8 cellular contexts compared by ENCODE assay signal in genomic region chr2:28895189-28895893, GRCh38. TPM values are rescaled to one million over a fixed set of nuclear protein-coding genes. Genes with fewer than 3 reads are reported as not detected.
DNase-seq lines count a peak whose midpoint lies in the region; ATAC-seq and TF ChIP-seq lines count a peak whose summit lies in the region.

No MANE protein-coding gene starts in this region.

- H4K20me1 ChIP-seq in DOHH2 (ENCODE audit: control insufficient read depth, insufficient read depth, low read depth, low read length) (peaks cover 38% of the 10 kb centered on the region), H9 (ENCODE audit: control insufficient read depth, insufficient read depth, insufficient read length) (no peaks in the 10 kb centered on the region), MM.1S (ENCODE audit: insufficient read depth, low read length) (peaks cover 46% of the 10 kb centered on the region)

- no peak overlapping the region for H4K5ac ChIP-seq in H9 (ENCODE audit: insufficient read length, low read depth, low read length)

- peaks cover 3% of the 10 kb centered on the region for H3K23me2 ChIP-seq in H9 (ENCODE audit: insufficient read length, low read depth, low read length, poor library complexity, severe bottlenecking)

- H2AK5ac ChIP-seq in H9 (ENCODE audit: insufficient read length, low read length), result no peak overlapping the region

- H3K36me3 Mint-ChIP-seq in H9 (ENCODE audit: insufficient read depth in 1 of 3, low read depth in 3 of 3) (peaks cover 3 to 12% (median 8%) of the 10 kb centered on the region in 3 experiments; a peak in 6 of 7 replicates), endothelial cell (ENCODE audit: low read depth, unreplicated experiment) (peaks cover 3% of the 10 kb centered on the region)
- peaks cover 15% of the 10 kb centered on the region for H3K36me3 Mint-ChIP-seq in activated CD8-positive, alpha-beta T cell treated with anti-CD3 and anti-CD28 coated beads, Interleukin-2, amount 10 ng/mL, durations not matched to agents 7 days and 5 days (ENCODE audit: low read depth)
- H3K36me3 Mint-ChIP-seq in stimulated activated memory B cell treated with anti-CD40 and anti-IgM and Interleukin-4, amounts not matched to agents 10 μg/mL and 1 μg/mL and 100 μg/mL, for 72 hours, result peaks cover 4% of the 10 kb centered on the region

- H3K18ac ChIP-seq in H9 (ENCODE audit: insufficient read length, low read depth, low read length), result peak overlapping the region; percentile 15

- H3K4me3 ChIP-seq in DOHH2 (ENCODE audit: low read length) (peak overlapping the region; percentile 85), MM.1S (ENCODE audit: low read length) (peak overlapping the region; percentile 92)

- H2BK15ac ChIP-seq in H9 (ENCODE audit: low read depth, low read length), result no peak overlapping the region

- no peak overlapping the region; the same call in 1 of the 2 replicates for H3K4ac ChIP-seq in H9 (ENCODE audit: low read depth, low read length)

- no peak overlapping the region for H3K23ac ChIP-seq in H9 (ENCODE audit: insufficient read length, low read depth, low read length)

- H3K79me1 ChIP-seq in H9 (ENCODE audit: insufficient read depth, low read depth, low read length, poor library complexity, severe bottlenecking), result no peaks in the 10 kb centered on the region

- H2BK5ac ChIP-seq in H9 (ENCODE audit: insufficient read length, low read length), result no peak overlapping the region

- H3K4me1 ChIP-seq in DOHH2 (ENCODE audit: control insufficient read depth, low read length) (peaks cover 31% of the 10 kb centered on the region), H9 (ENCODE audit: insufficient read depth, low read length) (peaks cover 2% of the 10 kb centered on the region; the same call in 1 of the 2 replicates), MM.1S (ENCODE audit: low read length) (peaks cover 18% of the 10 kb centered on the region)

- H3K9ac ChIP-seq in H9 (ENCODE audit: extremely low read depth, insufficient read length, low read length), result peak overlapping the region; percentile 89
- H3K9ac ChIP-seq in MM.1S (ENCODE audit: low read length), result peak overlapping the region; percentile 97

- no peak overlapping the region for H2BK120ac ChIP-seq in H9 (ENCODE audit: low read depth, low read length, poor library complexity, severe bottlenecking)

- H3T11ph ChIP-seq in H9 (ENCODE audit: low read length), result no peak overlapping the region

- H3K27me3 Mint-ChIP-seq in H9 (ENCODE audit: low read depth), result no peaks in the 10 kb centered on the region
- H3K27me3 Mint-ChIP-seq in activated CD8-positive, alpha-beta T cell treated with anti-CD3 and anti-CD28 coated beads, Interleukin-2, amount 10 ng/mL, durations not matched to agents 7 days and 5 days (ENCODE audit: low read depth), result no peaks in the 10 kb centered on the region
- peaks cover 3% of the 10 kb centered on the region for H3K27me3 Mint-ChIP-seq in endothelial cell (ENCODE audit: unreplicated experiment)
- no peaks in the 10 kb centered on the region for H3K27me3 Mint-ChIP-seq in stimulated activated memory B cell treated with anti-CD40 and anti-IgM and Interleukin-4, amounts not matched to agents 10 μg/mL and 1 μg/mL and 100 μg/mL, for 72 hours

- H4K8ac ChIP-seq in H9 (replicated peaks; ENCODE audit: insufficient read length, low read depth, low read length), result no peak overlapping the region

- H3K4me3 Mint-ChIP-seq in H9 (peak overlapping the region; percentile 92 to 99), endothelial cell (ENCODE audit: unreplicated experiment) (peak overlapping the region; percentile 100)
- peak overlapping the region; percentile 95 for H3K4me3 Mint-ChIP-seq in activated CD8-positive, alpha-beta T cell treated with anti-CD3 and anti-CD28 coated beads, Interleukin-2, amount 10 ng/mL, durations not matched to agents 7 days and 5 days
- H3K4me3 Mint-ChIP-seq in stimulated activated memory B cell treated with anti-CD40 and anti-IgM and Interleukin-4, amounts not matched to agents 10 μg/mL and 1 μg/mL and 100 μg/mL, for 72 hours, result peak overlapping the region; percentile 96

- TF ChIP-seq CTCF in DOHH2 (IDR thresholded peaks at IDR 0.05; ENCODE audit: low read depth, low read length, poor library complexity, severe bottlenecking) (no peak), H9 (conservative IDR thresholded peaks at IDR 0.05) (no peak), MM.1S (IDR thresholded peaks at IDR 0.05; ENCODE audit: low read length) (no peak), endothelial cell (IDR thresholded peaks at IDR 0.05; ENCODE audit: unreplicated experiment) (no peak)

- peak; percentile 28 for DNase-seq in H9
- DNase-seq in MM.1S, result peak; percentile 38
- peak; percentile 61 for DNase-seq in activated CD8-positive, alpha-beta T cell treated with anti-CD3 and anti-CD28 coated beads, Interleukin-2, amount 10 ng/mL, durations not matched to agents 7 days and 5 days
- no peak for DNase-seq in endothelial cell (ENCODE audit: low spot score)
- peak; percentile 3 for DNase-seq in midbrain (lab: John Stamatoyannopoulos, UW)
- DNase-seq in DMS79 treated with DMSO at 0.1 percent for 48 hours (lab: John Stamatoyannopoulos, UW), result no peak

- H3K27ac ChIP-seq in DOHH2 (ENCODE audit: low read depth, low read length) (peak overlapping the region; percentile 52), H9 (ENCODE audit: insufficient read length, low read depth, low read length) (no peak overlapping the region), MM.1S (ENCODE audit: low read length) (peak overlapping the region; percentile 60; the same call in 1 of the 2 replicates)

- peak; percentile 32 for ATAC-seq in activated CD8-positive, alpha-beta T cell treated with anti-CD3 and anti-CD28 coated beads, Interleukin-2, amount 10 ng/mL, durations not matched to agents 7 days and 5 days
- peak; percentile 56 for ATAC-seq in stimulated activated memory B cell treated with anti-CD40 and anti-IgM and Interleukin-4, amounts not matched to agents 10 μg/mL and 1 μg/mL and 100 μg/mL, for 72 hours

- H3K79me2 ChIP-seq in DOHH2 (ENCODE audit: control insufficient read depth, low read length), result peaks cover 59% of the 10 kb centered on the region
- H3K79me2 ChIP-seq in H9 (ENCODE audit: insufficient read depth, low read length), result peaks cover 57% of the 10 kb centered on the region
- peaks cover 60% of the 10 kb centered on the region for H3K79me2 ChIP-seq in MM.1S (ENCODE audit: low read length)

- H3K27ac Mint-ChIP-seq in H9 (peak overlapping the region; percentile 61 to 98 (median 96)), endothelial cell (ENCODE audit: unreplicated experiment) (peak overlapping the region; percentile 92)
- peak overlapping the region; percentile 94 for H3K27ac Mint-ChIP-seq in activated CD8-positive, alpha-beta T cell treated with anti-CD3 and anti-CD28 coated beads, Interleukin-2, amount 10 ng/mL, durations not matched to agents 7 days and 5 days
- H3K27ac Mint-ChIP-seq in stimulated activated memory B cell treated with anti-CD40 and anti-IgM and Interleukin-4, amounts not matched to agents 10 μg/mL and 1 μg/mL and 100 μg/mL, for 72 hours, result peak overlapping the region; percentile 94

- H3K56ac ChIP-seq in H9 (ENCODE audit: insufficient read length, low read depth, low read length), result no peak overlapping the region

- H3K9me3 Mint-ChIP-seq in H9 (peaks cover 0 to 2% of the 10 kb centered on the region in 2 experiments; a peak in 1 of 5 replicates), endothelial cell (ENCODE audit: unreplicated experiment) (no peaks in the 10 kb centered on the region)
- no peaks in the 10 kb centered on the region for H3K9me3 Mint-ChIP-seq in activated CD8-positive, alpha-beta T cell treated with anti-CD3 and anti-CD28 coated beads, Interleukin-2, amount 10 ng/mL, durations not matched to agents 7 days and 5 days (ENCODE audit: insufficient read depth)
- H3K9me3 Mint-ChIP-seq in stimulated activated memory B cell treated with anti-CD40 and anti-IgM and Interleukin-4, amounts not matched to agents 10 μg/mL and 1 μg/mL and 100 μg/mL, for 72 hours, result no peaks in the 10 kb centered on the region

- POLR2A ChIA-PET in activated CD8-positive, alpha-beta T cell treated with anti-CD3 and anti-CD28 coated beads, Interleukin-2, amount 10 ng/mL, durations not matched to agents 7 days and 5 days (lab: Charles Lee), result interaction anchor here (0.6 to 3.4 kb wide), 9 partner anchors 10 to 1018 kb away, joined by 3 to 48 read pairs (median 4); partner anchors contain the start of gene TRMT61B

- no peaks in the 10 kb centered on the region for H3K9me3 ChIP-seq in DOHH2 (ENCODE audit: control insufficient read depth, insufficient read depth, low read length)
- no peaks in the 10 kb centered on the region for H3K9me3 ChIP-seq in H9 (ENCODE audit: control insufficient read depth, low read depth, low read length)
- H3K9me3 ChIP-seq in MM.1S (replicated peaks; ENCODE audit: insufficient read depth, low read length), result no peaks in the 10 kb centered on the region

- no peak overlapping the region for H2BK20ac ChIP-seq in H9 (ENCODE audit: low read depth, low read length, poor library complexity, severe bottlenecking)

- CTCF ChIA-PET in activated CD8-positive, alpha-beta T cell treated with anti-CD3 and anti-CD28 coated beads, Interleukin-2, amount 10 ng/mL, durations not matched to agents 7 days and 5 days (lab: Charles Lee), result interaction anchor here (0.8 to 2.6 kb wide), 5 partner anchors 10 to 117 kb away, joined by 3 to 10 read pairs (median 3); partner anchors contain the start of gene TRMT61B

- H3K9me2 ChIP-seq in DOHH2 (replicated peaks; ENCODE audit: control insufficient read depth, low read length), result no peaks in the 10 kb centered on the region
- no peaks in the 10 kb centered on the region for H3K9me2 ChIP-seq in MM.1S (replicated peaks; ENCODE audit: insufficient read depth, low read length)

- peak overlapping the region; percentile 70 for H3K4me2 ChIP-seq in DOHH2 (ENCODE audit: low read length)
- peak overlapping the region; percentile 94 for H3K4me2 ChIP-seq in H9 (ENCODE audit: insufficient read depth, insufficient read length, low read length)
- H3K4me2 ChIP-seq in MM.1S (ENCODE audit: low read depth, low read length), result peak overlapping the region; percentile 75

- H3K27me3 ChIP-seq in DOHH2 (ENCODE audit: control insufficient read depth, low read length) (no peaks in the 10 kb centered on the region), H9 (ENCODE audit: insufficient read depth, low read length) (no peaks in the 10 kb centered on the region), MM.1S (replicated peaks; ENCODE audit: insufficient read depth, low read length) (no peaks in the 10 kb centered on the region)

- H3K4me1 Mint-ChIP-seq in H9, result peaks cover 28 to 34% of the 10 kb centered on the region in 2 experiments
- H3K4me1 Mint-ChIP-seq in activated CD8-positive, alpha-beta T cell treated with anti-CD3 and anti-CD28 coated beads, Interleukin-2, amount 10 ng/mL, durations not matched to agents 7 days and 5 days (ENCODE audit: low read depth), result peaks cover 35% of the 10 kb centered on the region
- H3K4me1 Mint-ChIP-seq in endothelial cell (ENCODE audit: unreplicated experiment), result peaks cover 7% of the 10 kb centered on the region
- peaks cover 41% of the 10 kb centered on the region for H3K4me1 Mint-ChIP-seq in stimulated activated memory B cell treated with anti-CD40 and anti-IgM and Interleukin-4, amounts not matched to agents 10 μg/mL and 1 μg/mL and 100 μg/mL, for 72 hours

- WGBS in H9 (ENCODE audit: extremely low coverage, insufficient read length, low lambda C conversion rate), result no CpG with 5 or more reads among the region's 19 CpGs

- H4K91ac ChIP-seq in H9 (ENCODE audit: insufficient read length, low read depth, low read length), result no peak overlapping the region

- H3K36me3 ChIP-seq in DOHH2 (ENCODE audit: control insufficient read depth, low read length) (peaks cover 53% of the 10 kb centered on the region), MM.1S (replicated peaks; ENCODE audit: insufficient read depth, low read length) (no peaks in the 10 kb centered on the region)

- H3F3A ChIP-seq in DOHH2 (ENCODE audit: control insufficient read depth, insufficient read depth), result 0 out of 2 replicates have a peak, but pooled peaks cover 3% of the 10 kb centered on the region
- peaks cover 5% of the 10 kb centered on the region; the same call in 1 of the 2 replicates for H3F3A ChIP-seq in MM.1S (ENCODE audit: insufficient read depth, low read length)

- H2AFZ ChIP-seq in H9 (ENCODE audit: low read length) (no peak overlapping the region), MM.1S (ENCODE audit: low read length) (no peak overlapping the region)

- H2BK12ac ChIP-seq in H9 (ENCODE audit: insufficient read length, low read depth, low read length), result no peak overlapping the region

- peak overlapping the region; percentile 86 for H3K14ac ChIP-seq in H9 (ENCODE audit: insufficient read depth, low read length)

RNA-seq across cellular contexts. Expression of gene WDR43, which starts 0.9 kb away (rescaled TPM):
- total RNA-seq in H9 (2021), result 154 and 186 TPM in 2 replicates
- 10 to 100 TPM; 70.3 to 81.2 TPM for total RNA-seq in activated CD8-positive, alpha-beta T cell treated with anti-CD3 and anti-CD28 coated beads, Interleukin-2, amount 10 ng/mL, durations not matched to agents 7 days and 5 days
- 33.5 TPM for total RNA-seq in endothelial cell (ENCODE audit: unreplicated experiment)

RNA-seq across cellular contexts. Expression of gene TRMT61B, which starts 25.2 kb away (rescaled TPM):
- total RNA-seq in H9 (2021), result 20.7 and 21.0 TPM in 2 replicates
- total RNA-seq in activated CD8-positive, alpha-beta T cell treated with anti-CD3 and anti-CD28 coated beads, Interleukin-2, amount 10 ng/mL, durations not matched to agents 7 days and 5 days, result 10 to 100 TPM; 15.1 to 15.5 TPM
- 14.9 TPM for total RNA-seq in endothelial cell (ENCODE audit: unreplicated experiment)

Comparison
In these comparisons a context has a peak if more than half of its experiments do, and no peak if none do; other contexts are left out.
1. DNase-seq: peak in H9 (single experiment), MM.1S (single experiment), activated CD8-positive, alpha-beta T cell treated with anti-CD3 and anti-CD28 coated beads, Interleukin-2, amount 10 ng/mL, durations not matched to agents 7 days and 5 days (single experiment) and midbrain (single experiment); none in endothelial cell (single experiment) and DMS79 treated with DMSO at 0.1 percent for 48 hours (single experiment).
2. Peak in every context shown above with its lines, with median percentiles within 50 percentile points of each other: H3K4me2 ChIP-seq, H3K27ac Mint-ChIP-seq and H3K4me3 Mint-ChIP-seq.